ENCODE assay signal across 15 cellular contexts in the genomic region with DNA sequence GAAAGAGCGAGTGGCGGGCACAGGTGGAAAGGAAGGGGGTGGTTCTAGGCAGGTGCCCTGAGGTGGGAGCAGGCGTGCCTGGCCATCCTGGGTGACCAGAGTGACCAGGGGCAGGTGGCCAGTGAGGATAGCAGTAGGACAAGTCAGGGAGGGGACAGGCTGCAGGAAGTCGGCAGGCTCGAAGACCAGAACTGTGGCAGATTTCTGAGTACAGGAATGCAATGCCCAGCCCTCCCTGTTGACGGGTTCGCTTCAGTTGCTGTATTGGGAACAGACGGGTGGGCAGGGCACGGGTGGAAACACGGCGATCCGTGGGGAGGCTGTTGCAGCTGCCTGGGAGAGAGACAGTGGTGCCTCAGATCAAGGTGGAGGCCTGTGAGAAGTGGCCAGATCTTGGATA. TPM values are rescaled to one million over a fixed set of nuclear protein-coding genes. Genes with fewer than 3 reads are reported as not detected.
DNase-seq lines count a peak whose midpoint lies in the region; FAIRE-seq and TF ChIP-seq lines count a peak whose summit lies in the region.
"Had no signal": no experiment of that assay in that cellular context is flagged by ENCODE, and none has a peak within 500 bp of the region (broad histone marks: within the 10 kb centered on the region; RNA-seq: fewer than 3 reads in every experiment).

No MANE protein-coding gene starts in this region.

- no peak for TF ChIP-seq POLR2A in thyroid gland (IDR thresholded peaks at IDR 0.05)

- peaks cover 28% of the 10 kb centered on the region for H3K4me1 ChIP-seq in Karpas-422 (ENCODE audit: low read length)
- H3K4me1 ChIP-seq in astrocyte (ENCODE audit: insufficient read depth, low read length): peaks cover 21% of the 10 kb centered on the region
- peaks cover 40 to 60% of the 10 kb centered on the region in 2 donors for H3K4me1 ChIP-seq in thyroid gland

- WGBS in thyroid gland, 2 donors: 90 to 93% methylated on average over 12 of the region's 12 CpGs

- H3K9me2 ChIP-seq in Karpas-422 (replicated peaks; ENCODE audit: insufficient read depth, low read length) (no peaks in the 10 kb centered on the region), neural cell (ENCODE audit: insufficient read depth, low read length) (no peaks in the 10 kb centered on the region)

- peak overlapping the region; percentile 70 for H3K4me2 ChIP-seq in Karpas-422 (ENCODE audit: low read depth, low read length, poor library complexity, severe bottlenecking)
- peak overlapping the region; percentile 91 for H3K4me2 ChIP-seq in astrocyte (ENCODE audit: low read length)
- no peak overlapping the region for H3K4me2 ChIP-seq in neural cell (ENCODE audit: low read length)

- H3K27me3 ChIP-seq in Karpas-422 (ENCODE audit: low read length) (no peaks in the 10 kb centered on the region), astrocyte (ENCODE audit: insufficient read depth, low read length) (no peaks in the 10 kb centered on the region), neural cell (ENCODE audit: insufficient read depth, low read depth, low read length) (no peaks in the 10 kb centered on the region), thyroid gland (no peaks in the 10 kb centered on the region)
- H3K27me3 ChIP-seq: testis had no signal

- peaks cover 4% of the 10 kb centered on the region for H3K36me3 Mint-ChIP-seq in T-helper 2 cell treated with Interferon-gamma antibody and Interleukin-4, amounts not matched to agents 5 μg/mL and 100 μg/mL, for 36 hours (ENCODE audit: low read depth)
- peaks cover 4% of the 10 kb centered on the region for H3K36me3 Mint-ChIP-seq in astrocyte (ENCODE audit: low read depth, unreplicated experiment)

- no peak for FAIRE-seq in astrocyte (lab: Jason Lieb, UNC)
- FAIRE-seq: A204.1 had no signal

- H3K79me2 ChIP-seq in Karpas-422 (ENCODE audit: low read length) (peaks cover 24% of the 10 kb centered on the region), astrocyte (ENCODE audit: insufficient read depth, low read length) (peaks cover 29% of the 10 kb centered on the region), neural cell (replicated peaks; ENCODE audit: insufficient read depth, low read length) (peaks cover 8% of the 10 kb centered on the region)

- TF ChIP-seq EP300 in neural cell (conservative IDR thresholded peaks at IDR 0.05; ENCODE audit: poor library complexity, severe bottlenecking): no peak

- H3K27me3 Mint-ChIP-seq in T-helper 2 cell treated with Interferon-gamma antibody and Interleukin-4, amounts not matched to agents 5 μg/mL and 100 μg/mL, for 36 hours (ENCODE audit: low read depth): no peaks in the 10 kb centered on the region
- no peaks in the 10 kb centered on the region for H3K27me3 Mint-ChIP-seq in astrocyte (ENCODE audit: low read depth, unreplicated experiment)

- H3K9ac ChIP-seq in Karpas-422 (ENCODE audit: low read length): peak overlapping the region; percentile 68
- H3K9ac ChIP-seq in astrocyte (ENCODE audit: low read length): no peak overlapping the region
- no peak overlapping the region for H3K9ac ChIP-seq in neural cell (ENCODE audit: low read length)

- peak overlapping the region; percentile 87 for H3K4me3 Mint-ChIP-seq in T-helper 2 cell treated with Interferon-gamma antibody and Interleukin-4, amounts not matched to agents 5 μg/mL and 100 μg/mL, for 36 hours
- peak overlapping the region; percentile 91 for H3K4me3 Mint-ChIP-seq in astrocyte (ENCODE audit: unreplicated experiment)

- no peak for TF ChIP-seq RAD21 in neural cell (conservative IDR thresholded peaks at IDR 0.05)

- peak overlapping the region; percentile 47 for H3K27ac Mint-ChIP-seq in T-helper 2 cell treated with Interferon-gamma antibody and Interleukin-4, amounts not matched to agents 5 μg/mL and 100 μg/mL, for 36 hours
- peak overlapping the region; percentile 66 for H3K27ac Mint-ChIP-seq in astrocyte (ENCODE audit: unreplicated experiment)

- DNase-seq in T-helper 2 cell treated with Interferon-gamma antibody and Interleukin-4, amounts not matched to agents 5 μg/mL and 100 μg/mL, for 36 hours (ENCODE audit: low spot score): no peak
- DNase-seq in T-helper 2 cell: no peak
- no peak for DNase-seq in Karpas-422
- no peak for DNase-seq in astrocyte (ENCODE audit: low read depth)
- no peak for DNase-seq in DMS79 (lab: John Stamatoyannopoulos, UW)
- no peak for DNase-seq in thyroid gland
- DNase-seq in stimulated activated naive CD4-positive, alpha-beta T cell treated with Interleukin-2 at 50 U/mL for 16 hours (lab: John Stamatoyannopoulos, UW): no peak
- DNase-seq: GOT3, mesendoderm, NCI-H2081, retina, testis had no signal

- H3K9me3 ChIP-seq in Karpas-422 (ENCODE audit: low read length) (no peaks in the 10 kb centered on the region), astrocyte (ENCODE audit: insufficient read depth, low read depth, low read length) (no peaks in the 10 kb centered on the region), neural cell (ENCODE audit: low read length) (no peaks in the 10 kb centered on the region), thyroid gland (no peaks in the 10 kb centered on the region)
- H3K9me3 ChIP-seq: testis had no signal

- H3K4me1 Mint-ChIP-seq in T-helper 2 cell treated with Interferon-gamma antibody and Interleukin-4, amounts not matched to agents 5 μg/mL and 100 μg/mL, for 36 hours (ENCODE audit: low read depth): peaks cover 18% of the 10 kb centered on the region
- peaks cover 9% of the 10 kb centered on the region for H3K4me1 Mint-ChIP-seq in astrocyte (ENCODE audit: low read depth, unreplicated experiment)

- H3K9me3 Mint-ChIP-seq in T-helper 2 cell treated with Interferon-gamma antibody and Interleukin-4, amounts not matched to agents 5 μg/mL and 100 μg/mL, for 36 hours: no peaks in the 10 kb centered on the region
- no peaks in the 10 kb centered on the region for H3K9me3 Mint-ChIP-seq in astrocyte (ENCODE audit: unreplicated experiment)

- H4K20me1 ChIP-seq in Karpas-422 (ENCODE audit: insufficient read depth, low read depth, low read length) (no peaks in the 10 kb centered on the region), astrocyte (ENCODE audit: insufficient read depth, low read length) (peaks cover 9% of the 10 kb centered on the region), neural cell (ENCODE audit: insufficient read depth) (no peaks in the 10 kb centered on the region)

- peak overlapping the region; percentile 64; the same call in 1 of the 2 replicates for H3K4me3 ChIP-seq in Karpas-422 (ENCODE audit: low read length)
- H3K4me3 ChIP-seq in astrocyte (ENCODE audit: insufficient read depth, low read depth, low read length): no peak overlapping the region
- H3K4me3 ChIP-seq in neural cell (ENCODE audit: low read length): peak overlapping the region; percentile 66
- no peak overlapping the region for H3K4me3 ChIP-seq in thyroid gland (replicated peaks in 1 of 3)

- TF ChIP-seq CTCF in astrocyte (IDR thresholded peaks at IDR 0.05; ENCODE audit: insufficient read depth, low read depth, low read length): no peak
- TF ChIP-seq CTCF in neural cell (IDR thresholded peaks at IDR 0.05; ENCODE audit: poor library complexity, severe bottlenecking): no peak
- TF ChIP-seq CTCF in thyroid gland (IDR thresholded peaks at IDR 0.05): no peak

- no peaks in the 10 kb centered on the region for H3F3A ChIP-seq in neural cell (ENCODE audit: insufficient read depth, low read length, poor library complexity, severe bottlenecking)

- no peak overlapping the region for H3K27ac ChIP-seq in Karpas-422 (ENCODE audit: low read length)
- no peak overlapping the region for H3K27ac ChIP-seq in astrocyte (ENCODE audit: low read depth, low read length)
- no peak overlapping the region for H3K27ac ChIP-seq in neural cell (ENCODE audit: low read length)
- peak overlapping the region in 1 of 3 donors; percentile 78 for H3K27ac ChIP-seq in thyroid gland

- H2AFZ ChIP-seq in Karpas-422 (ENCODE audit: low read length) (no peak overlapping the region), astrocyte (ENCODE audit: low read depth, low read length) (no peak overlapping the region), neural cell (ENCODE audit: low read depth, low read length) (no peak overlapping the region)

- intact Hi-C loops in thyroid gland (cut with DNase I): no loop called here

- H3K36me3 ChIP-seq in Karpas-422 (ENCODE audit: insufficient read depth, low read length): no peaks in the 10 kb centered on the region
- no peaks in the 10 kb centered on the region for H3K36me3 ChIP-seq in astrocyte (ENCODE audit: insufficient read depth, low read length)
- no peaks in the 10 kb centered on the region for H3K36me3 ChIP-seq in neural cell (ENCODE audit: insufficient read depth, low read length)
- peaks cover 0 to 18% of the 10 kb centered on the region in 2 donors for H3K36me3 ChIP-seq in thyroid gland

RNA-seq across cellular contexts. Expression of a gene that starts 1.9 kb away (rescaled TPM):
- total RNA-seq in Karpas-422 (2014; rRNA removed; shearing (Covaris generic); ENCODE audit: low replicate concordance): 1.1 and 6.2 TPM in 2 replicates
- total RNA-seq in astrocyte (9.9 and 11.9 TPM in 2 replicates), thyroid gland (10 to 100 TPM in 2 of 4 donors, 1 to 10 TPM in 2; 2.1 to 12.0 (median 6.5) TPM)
- polyA plus RNA-seq in neural cell: 0.37 and 0.68 TPM in 2 replicates
- 1.5 and 1.9 TPM in 2 replicates for polyA minus RNA-seq in neural cell

RNA-seq across cellular contexts. Expression of a gene that starts 6.6 kb away (rescaled TPM):
- 29.7 and 57.2 TPM in 2 replicates for total RNA-seq in Karpas-422 (2014; rRNA removed; shearing (Covaris generic); ENCODE audit: low replicate concordance)
- total RNA-seq in astrocyte: 68.7 and 71.2 TPM in 2 replicates
- 129 and 145 TPM in 2 replicates for polyA plus RNA-seq in neural cell
- polyA minus RNA-seq in neural cell: 31.1 and 39.7 TPM in 2 replicates
- 10 to 100 TPM in 2 of 4 donors, 1 to 10 TPM in 2; 5.1 to 28.3 (median 12.2) TPM for total RNA-seq in thyroid gland

RNA-seq across cellular contexts. Expression of a gene that starts 9.9 kb away (rescaled TPM):
- 1.0 TPM in 1 of 2 replicates, not detected in the other for total RNA-seq in Karpas-422 (2014; rRNA removed; shearing (Covaris generic); ENCODE audit: low replicate concordance)
- total RNA-seq in astrocyte (46.8 and 66.1 TPM in 2 replicates), thyroid gland (1 to 10 TPM; 1.7 to 2.9 (median 2.2) TPM)
- polyA plus RNA-seq in neural cell: 0.45 and 1.4 TPM in 2 replicates
- 0.81 and 1.5 TPM in 2 replicates for polyA minus RNA-seq in neural cell

RNA-seq across cellular contexts. Expression of a gene that starts 13.8 kb away (rescaled TPM):
- not detected in 2 replicates for total RNA-seq in Karpas-422 (2014; rRNA removed; shearing (Covaris generic); ENCODE audit: low replicate concordance)
- not detected in 2 replicates for total RNA-seq in astrocyte
- polyA plus RNA-seq in neural cell: 0.19 and 3.0 TPM in 2 replicates
- not detected in 2 replicates for polyA minus RNA-seq in neural cell
- total RNA-seq in thyroid gland: not detected
- total RNA-seq: cardiac septum, testis had no signal

RNA-seq across cellular contexts. Expression of a gene that starts 16.9 kb away (rescaled TPM):
- 102 and 151 TPM in 2 replicates for total RNA-seq in Karpas-422 (2014; rRNA removed; shearing (Covaris generic); ENCODE audit: low replicate concordance)
- 58.8 and 61.6 TPM in 2 replicates for total RNA-seq in astrocyte
- polyA plus RNA-seq in neural cell: 47.7 and 48.1 TPM in 2 replicates
- 21.8 and 23.4 TPM in 2 replicates for polyA minus RNA-seq in neural cell
- 100 to 1,000 TPM in 2 of 4 donors, 10 to 100 TPM in 2; 52.1 to 178 (median 100) TPM for total RNA-seq in thyroid gland

Comparison
In these comparisons a context has a peak if more than half of its experiments do, and no peak if none do; other contexts are left out.
1. H3K4me3 ChIP-seq: peak in Karpas-422 (single experiment) and neural cell (single experiment); none in astrocyte (single experiment) and thyroid gland (0 of 3).
2. RNA of a gene that starts 9.9 kb away (total RNA-seq): 46.8 to 66.1 TPM in astrocyte; 1.7 to 2.9 TPM in thyroid gland and 1.0 TPM in Karpas-422; every median in the first group is over 10 times any median in the second.